ENCODE assay signal across 6 cellular contexts in the genomic region with DNA sequence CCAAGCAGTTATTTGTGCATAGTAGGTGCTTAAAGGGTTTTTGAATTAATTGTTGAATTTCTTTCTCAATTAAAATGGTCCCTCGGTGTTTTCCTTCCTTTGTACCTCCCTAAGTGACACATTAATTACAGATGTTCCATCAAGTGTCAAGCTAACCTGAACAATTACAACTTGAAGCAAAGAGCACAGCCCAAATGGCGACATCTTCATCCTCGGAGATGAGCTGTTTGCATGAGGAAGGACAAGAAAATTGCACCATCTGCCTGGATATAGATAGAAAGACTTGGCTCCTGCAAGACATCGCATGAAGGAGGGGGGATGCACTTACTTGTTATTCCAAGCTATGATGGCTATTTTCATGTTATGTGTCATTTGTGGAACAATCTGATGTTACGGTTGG.
"Had no signal": no experiment of that assay in that cellular context is flagged by ENCODE, and none has a peak within 500 bp of the region (broad histone marks: within the 10 kb centered on the region; RNA-seq: fewer than 3 reads in every experiment).

No MANE protein-coding gene starts in this region.

- H3K4me3 Mint-ChIP-seq: IgD-negative memory B cell had no signal

- H3K4me1 Mint-ChIP-seq: IgD-negative memory B cell had no signal

- DNase-seq: IMR-90, KBM-7, KG1 had no signal

- H3K27ac ChIP-seq: HL-60 had no signal

- H3K27ac Mint-ChIP-seq: IgD-negative memory B cell had no signal

- H3K4me3 ChIP-seq: K562 had no signal
